39 cellular contexts compared by ENCODE assay signal in the genomic region with DNA sequence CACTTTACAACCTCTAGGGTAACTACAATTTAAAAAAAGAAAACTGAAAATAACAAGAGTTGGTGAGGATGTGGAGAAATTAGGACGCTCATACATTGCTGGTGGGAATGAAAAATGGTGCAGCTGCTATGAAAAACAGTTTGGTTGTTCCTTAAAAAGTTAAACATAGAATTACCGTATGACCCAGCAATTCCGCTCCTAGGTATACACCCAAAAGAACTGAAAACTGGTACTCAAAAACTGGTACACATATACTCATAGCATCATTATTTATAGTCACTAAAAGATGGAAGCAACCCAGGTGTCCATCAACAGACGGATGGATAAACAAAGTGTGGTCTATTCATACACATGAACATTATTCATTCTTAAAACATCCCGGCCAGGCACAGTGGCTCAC. TPM values are rescaled to one million over a fixed set of nuclear protein-coding genes. Genes with fewer than 3 reads are reported as not detected.
"Had no signal": no experiment of that assay in that cellular context is flagged by ENCODE, and none has a peak within 500 bp of the region (broad histone marks: within the 10 kb centered on the region; RNA-seq: fewer than 3 reads in every experiment).

No MANE protein-coding gene starts in this region.

- H3K4me3 ChIP-seq: MG63 had no signal

- DNase-seq: Karpas-422, Kasumi-1, MG63, MM.1S, MV-4-11, NCI-H1048, NCI-H1092, NCI-H1092 treated with DMSO at 0.1 percent for 48 hours, NCI-H1105, NCI-H1105 treated with DMSO at 0.1 percent for 48 hours, NCI-H1417, NCI-H1417 treated with DMSO at 0.1 percent for 48 hours, NCI-H1436, NCI-H1436 treated with DMSO at 0.1 percent for 48 hours, NCI-H146, NCI-H1694, NCI-H1694 treated with DMSO at 0.1 percent for 48 hours, NCI-H187, NCI-H187 treated with DMSO at 0.1 percent for 48 hours, NCI-H1930, NCI-H2029, NCI-H2029 treated with DMSO at 0.1 percent for 48 hours, NCI-H2081, NCI-H2081 treated with DMSO at 0.1 percent for 48 hours, NCI-H2107, NCI-H2171, NCI-H2171 treated with DMSO at 0.1 percent for 48 hours, NCI-H2227 treated with DMSO at 0.1 percent for 48 hours, NCI-H226, NCI-H345, NCI-H446, NCI-H446 treated with DMSO at 0.1 percent for 48 hours, NCI-H510A, NCI-H510A treated with DMSO at 0.1 percent for 48 hours, NCI-H524, NCI-H524 treated with DMSO at 0.1 percent for 48 hours, NCI-H526 had no signal

- H3K36me3 ChIP-seq: MG63 had no signal

- H3K9me3 ChIP-seq: MG63 had no signal

RNA-seq across cellular contexts. Expression of a gene that starts 42.9 kb away (rescaled TPM):
- total RNA-seq: LHCN-M2, MCF 10A had no signal
